ENCODE assay signal across 9 cellular contexts in genomic region chr11:77140231-77140959, GRCh38. TPM values are rescaled to one million over a fixed set of nuclear protein-coding genes. Genes with fewer than 3 reads are reported as not detected.
DNase-seq lines count a peak whose midpoint lies in the region; ATAC-seq, FAIRE-seq and TF ChIP-seq lines count a peak whose summit lies in the region.
"Had no signal": no experiment of that assay in that cellular context is flagged by ENCODE, and none has a peak within 500 bp of the region (broad histone marks: within the 10 kb centered on the region; RNA-seq: fewer than 3 reads in every experiment).

No MANE protein-coding gene starts in this region.

- no peaks in the 10 kb centered on the region for H3K36me3 Mint-ChIP-seq in mesothelial cell of epicardium

- H3K36me3 ChIP-seq in K562 (ENCODE audit: control insufficient read depth, insufficient read depth, low read length) (no peaks in the 10 kb centered on the region), iPS-15b (ENCODE audit: control insufficient read depth, insufficient read depth, low read length) (no peaks in the 10 kb centered on the region), small intestine (ENCODE audit: control insufficient read depth in 2 of 2, insufficient read depth in 2 of 2, low read length in 2 of 2) (no peaks in the 10 kb centered on the region)

- no peak overlapping the region for H3K4me2 ChIP-seq in K562 (ENCODE audit: insufficient read depth, low read length)

- no peak for FAIRE-seq in K562 (lab: Jason Lieb, UNC)
- FAIRE-seq in small intestine (lab: Jason Lieb, UNC), result no peak

- peaks cover 13 to 51% of the 10 kb centered on the region in 2 experiments; a peak in 3 of 5 replicates for H3K27me3 ChIP-seq in K562 (ENCODE audit: control insufficient read depth in 2 of 2, insufficient read depth in 2 of 2, low read length in 2 of 2)
- H3K27me3 ChIP-seq in iPS-15b (ENCODE audit: control insufficient read depth, insufficient read depth, low read length), result no peaks in the 10 kb centered on the region
- peaks cover 0 to 5% of the 10 kb centered on the region in 2 donors for H3K27me3 ChIP-seq in small intestine (ENCODE audit: control insufficient read depth in 2 of 2, insufficient read depth in 2 of 2, low read length in 2 of 2)

- H2AFZ ChIP-seq in K562 (ENCODE audit: low read depth, low read length), result peak overlapping the region; percentile 12; the same call in 1 of the 2 replicates

- H3K4me3 ChIP-seq in K562 (no peak overlapping the region), iPS-15b (ENCODE audit: low read depth, low read length) (peak overlapping the region; percentile 6), small intestine (ENCODE audit: low read depth in 1 of 2, low read length in 2 of 2) (no peak overlapping the region)

- 21% methylated on average over 8 of the region's 8 CpGs for WGBS in K562 (ENCODE audit: insufficient coverage, low coverage, missing lambda C conversion rate)
- WGBS in small intestine, 3 donors, result 61 to 79% (median 74%) methylated on average over 8 of the region's 8 CpGs

- no peak overlapping the region for H3K27ac Mint-ChIP-seq in mesothelial cell of epicardium

- TF ChIP-seq RAD21 in K562 (CRISPR knock-in tag; conservative IDR thresholded peaks at IDR 0.05 in 1 of 2, IDR thresholded peaks at IDR 0.05 in 1 of 2), result no peak

- DNase-seq in HT1080 (ENCODE audit: low read depth), result peak; percentile 27
- no peak for DNase-seq in K562 (ENCODE audit: extremely low read depth in 1 of 4, low spot score in 3 of 4)
- peak; percentile 23 for DNase-seq in stromal cell of bone marrow (ENCODE audit: low read depth)
- DNase-seq in small intestine, result no peak
- DNase-seq in mesothelial cell of epicardium (ENCODE audit: low spot score in 2 of 2, unreplicated experiment in 2 of 2), result no peak
- no peak for DNase-seq in activated CD4-positive, alpha-beta T cell treated with anti-CD3 and anti-CD28 coated beads for 1 hour
- DNase-seq: anterior cingulate cortex, glutamatergic neuron had no signal

- intact Hi-C loops in K562 (cut with micrococcal nuclease), result no loop called here

- no peak for TF ChIP-seq POLR2A in K562 (conservative IDR thresholded peaks at IDR 0.05)

- no peaks in the 10 kb centered on the region for H3K9me3 ChIP-seq in K562 (replicated peaks; ENCODE audit: control insufficient read depth, insufficient read depth, low read depth, low read length)
- H3K9me3 ChIP-seq in iPS-15b (ENCODE audit: control insufficient read depth, insufficient read depth, low read length), result no peaks in the 10 kb centered on the region
- no peaks in the 10 kb centered on the region for H3K9me3 ChIP-seq in small intestine (ENCODE audit: control insufficient read depth, low read depth)

- peaks cover 0 to 7% of the 10 kb centered on the region in 2 experiments; a peak in 2 of 5 replicates for H3K4me1 ChIP-seq in K562 (replicated peaks in 1 of 2; ENCODE audit: control insufficient read depth in 2 of 2, insufficient read depth in 2 of 2, low read length in 2 of 2)
- H3K4me1 ChIP-seq in iPS-15b (ENCODE audit: control insufficient read depth, insufficient read depth, low read length), result peaks cover 5% of the 10 kb centered on the region
- H3K4me1 ChIP-seq in small intestine (ENCODE audit: control insufficient read depth in 2 of 2, insufficient read depth in 1 of 2, low read depth in 1 of 2, low read length in 1 of 2), result peaks cover 2 to 13% of the 10 kb centered on the region in 2 donors

- no peak for TF ChIP-seq CTCF in K562 (IDR thresholded peaks at IDR 0.05 in 2 of 3, conservative IDR thresholded peaks at IDR 0.05 in 1 of 3; ENCODE audit: insufficient read depth in 2 of 3, low read depth in 1 of 3, low read length in 3 of 3)
- no peak for TF ChIP-seq CTCF in mesothelial cell of epicardium (IDR thresholded peaks at IDR 0.05; ENCODE audit: unreplicated experiment)

- H3K79me2 ChIP-seq in K562 (ENCODE audit: control insufficient read depth, insufficient read depth, low read length), result no peaks in the 10 kb centered on the region

- H3K27ac ChIP-seq in K562 (ENCODE audit: extremely low read depth, low read depth, low read length), result no peak overlapping the region
- no peak overlapping the region for H3K27ac ChIP-seq in small intestine (ENCODE audit: low read depth in 1 of 2, low read length in 1 of 2)

- no peak overlapping the region for H3K4me3 Mint-ChIP-seq in mesothelial cell of epicardium

- ATAC-seq in K562, result peak; percentile 49

- CTCF ChIA-PET in K562 (lab: Yijun Ruan, JAX; ENCODE audit: low intra/inter-chr PET ratio), result no interaction called here

- POLR2A ChIA-PET in K562 (lab: Yijun Ruan, JAX), result interaction anchor here (0.6 to 1.5 kb wide), 4 partner anchors 8 to 33 kb away, joined by 3 to 5 read pairs (median 4); no protein-coding TSS in a partner anchor

- 0 out of 2 replicates have a peak, but pooled peaks cover 4% of the 10 kb centered on the region for H4K20me1 ChIP-seq in K562 (replicated peaks; ENCODE audit: control insufficient read depth, insufficient read depth, low read length)

- no peak for TF ChIP-seq EP300 in K562 (IDR thresholded peaks at IDR 0.05; ENCODE audit: low read length)

- no peaks in the 10 kb centered on the region for H3K9me3 Mint-ChIP-seq in mesothelial cell of epicardium

- BruUV-seq in K562 (replicated peaks; lab: Mats Ljungman, UMichigan), result no TSS peak

- in situ Hi-C loops in K562 (cut with MboI), result no loop called here

- peaks cover 2% of the 10 kb centered on the region for H3K4me1 Mint-ChIP-seq in mesothelial cell of epicardium

- no peaks in the 10 kb centered on the region for H3K27me3 Mint-ChIP-seq in mesothelial cell of epicardium (ENCODE audit: low read depth)

- H3K9ac ChIP-seq in K562 (ENCODE audit: insufficient read depth in 1 of 2, low read depth in 2 of 2, low read length in 2 of 2), result no peak overlapping the region
- no peak overlapping the region for H3K9ac ChIP-seq in iPS-15b (ENCODE audit: low read depth, low read length)

- no peaks in the 10 kb centered on the region for H3K9me1 ChIP-seq in K562 (ENCODE audit: control insufficient read depth, insufficient read depth, low read length)

TF ChIP-seq in K562, 482 proteins besides CTCF, POLR2A, EP300 and RAD21 (continues in another document):
- no peak for TF ChIP-seq MCM2 (IDR thresholded peaks at IDR 0.05; ENCODE audit: low read depth)
- TF ChIP-seq ESRRA (IDR thresholded peaks at IDR 0.05; ENCODE audit: borderline replicate concordance, low read depth), result 0 out of 2 replicates have a peak, but pooled peaks have one; percentile 20
- TF ChIP-seq ZSCAN29 (IDR thresholded peaks at IDR 0.05), result no peak
- 0 out of 2 replicates have a peak, but pooled peaks have one; percentile 22 for TF ChIP-seq ETV1 (tag; conservative IDR thresholded peaks at IDR 0.05; ENCODE audit: low read depth)
- TF ChIP-seq BHLHE40 (IDR thresholded peaks at IDR 0.05; ENCODE audit: low read length), result peak; percentile 79

RNA-seq across cellular contexts. Expression of gene MYO7A, which starts 12.3 kb away (rescaled TPM):
- total RNA-seq in HT1080 (2014; rRNA removed; shearing (Covaris generic)), result 0.37 and 0.51 TPM in 2 replicates
- polyA plus RNA-seq in HT1080 (2015; cell fraction: cytosol; rRNA removed), result 0.33 and 0.43 TPM in 2 replicates
- 1.3 and 1.9 TPM in 2 replicates for polyA plus RNA-seq in HT1080 (2015; cell fraction: nucleus; rRNA removed)
- 1.1 and 2.5 TPM in 2 replicates for total RNA-seq in K562 (2011; cell fraction: chromatin; rRNA removed; ENCODE audit: low replicate concordance)
- 0.79 and 1.0 TPM in 2 replicates for total RNA-seq in K562 (2011; cell fraction: nucleolus; rRNA removed)
- total RNA-seq in K562 (2011; cell fraction: nucleoplasm; rRNA removed), result 0.53 and 0.73 TPM in 2 replicates
- total RNA-seq in K562 (2014; rRNA removed) (0.04 and 0.09 TPM in 2 replicates), K562 (2014; rRNA removed; fragmentation: Illumina TruSeq; extraction: Trizol) (0.04 TPM in 1 of 2 replicates, not detected in the other), K562 (2015; rRNA removed; fragmentation: Illumina TruSeq; extraction: Trizol) (0.07 TPM in 1 of 2 replicates, not detected in the other), K562 (2021) (0.07 and 0.11 TPM in 2 replicates), mesothelial cell of epicardium (1.8 to 2.4 TPM (median 2.2 TPM) in 3 replicates)
- polyA plus RNA-seq in K562 (2011; rRNA removed) (0.10 and 0.14 TPM in 2 replicates), K562 (2014; fragmentation: Illumina TruSeq; extraction: Trizol) (0.03 and 0.06 TPM in 2 replicates), K562 (2014; fragmentation: Nextera tagmentation; extraction: Ambion mirVana) (under 1 TPM in 1 of 2 experiments, not detected in 1; 0.01 TPM), K562 (2014; rRNA removed) (0.11 TPM in 1 of 2 replicates, not detected in the other), small intestine (1 to 10 TPM; 1.4 to 2.8 (median 1.6) TPM)
- polyA plus RNA-seq in K562 (2011; cell fraction: cytosol; rRNA removed), result 0.13 and 0.19 TPM in 2 replicates
- 1.0 and 1.3 TPM in 2 replicates for polyA plus RNA-seq in K562 (2011; cell fraction: nucleus; rRNA removed)
- polyA plus RNA-seq in K562 (2012), result 0.04 and 0.35 TPM in 2 replicates
- 0.11 and 0.21 TPM in 2 replicates for polyA minus RNA-seq in K562 (2011; rRNA and poly(A)+ RNA removed)
- polyA minus RNA-seq in K562 (2011; cell fraction: cytosol; rRNA and poly(A)+ RNA removed), result not detected in 2 replicates
- 0.22 and 0.40 TPM in 2 replicates for polyA minus RNA-seq in K562 (2011; cell fraction: nucleus; rRNA and poly(A)+ RNA removed)

RNA-seq across cellular contexts. Expression of gene OMP, which starts 37.8 kb away (rescaled TPM):
- 0.58 TPM in 1 of 2 replicates, not detected in the other for total RNA-seq in HT1080 (2014; rRNA removed; shearing (Covaris generic))
- 0.44 TPM in 1 of 2 replicates, not detected in the other for polyA plus RNA-seq in HT1080 (2015; cell fraction: cytosol; rRNA removed)
- polyA plus RNA-seq in HT1080 (2015; cell fraction: nucleus; rRNA removed), result 0.64 TPM in 1 of 2 replicates, not detected in the other
- 2.0 and 3.9 TPM in 2 replicates for total RNA-seq in K562 (2011; cell fraction: chromatin; rRNA removed; ENCODE audit: low replicate concordance)
- total RNA-seq in K562 (2011; cell fraction: nucleolus; rRNA removed), result 2.4 and 4.2 TPM in 2 replicates
- 1.1 and 1.8 TPM in 2 replicates for total RNA-seq in K562 (2011; cell fraction: nucleoplasm; rRNA removed)
- not detected in 2 replicates for total RNA-seq in K562 (2014; rRNA removed)
- not detected in 2 replicates for total RNA-seq in K562 (2014; rRNA removed; fragmentation: Illumina TruSeq; extraction: Trizol)
- not detected in 2 replicates for total RNA-seq in K562 (2015; rRNA removed; fragmentation: Illumina TruSeq; extraction: Trizol)
- total RNA-seq in K562 (2021), result not detected in 2 replicates
- not detected in 2 replicates for polyA plus RNA-seq in K562 (2011; rRNA removed)
- not detected in 2 replicates for polyA plus RNA-seq in K562 (2011; cell fraction: cytosol; rRNA removed)
- 0.74 and 0.86 TPM in 2 replicates for polyA plus RNA-seq in K562 (2011; cell fraction: nucleus; rRNA removed)
- 0.33 TPM in 1 of 2 replicates, not detected in the other for polyA plus RNA-seq in K562 (2012)
- not detected in 2 replicates for polyA plus RNA-seq in K562 (2014; fragmentation: Illumina TruSeq; extraction: Trizol)
- polyA plus RNA-seq in K562 (2014; fragmentation: Nextera tagmentation; extraction: Ambion mirVana), result not detected
- not detected in 2 replicates for polyA plus RNA-seq in K562 (2014; rRNA removed)
- not detected in 2 replicates for polyA minus RNA-seq in K562 (2011; rRNA and poly(A)+ RNA removed)
- not detected in 2 replicates for polyA minus RNA-seq in K562 (2011; cell fraction: cytosol; rRNA and poly(A)+ RNA removed)
- polyA minus RNA-seq in K562 (2011; cell fraction: nucleus; rRNA and poly(A)+ RNA removed), result 1.4 TPM in 1 of 2 replicates, not detected in the other
- polyA plus RNA-seq in small intestine, result 1 to 10 TPM in 2 of 3 donors, not detected in 1; 1.5 to 2.7 TPM
- total RNA-seq in mesothelial cell of epicardium, result 0.80 to 1.5 TPM (median 1.4 TPM) in 3 replicates

Comparison
In these comparisons a context has a peak if more than half of its experiments do, and no peak if none do; other contexts are left out.
1. DNase-seq: peak in HT1080 (single experiment) and stromal cell of bone marrow (single experiment); none in K562 (0 of 4), small intestine (single experiment), mesothelial cell of epicardium (0 of 2) and activated CD4-positive, alpha-beta T cell treated with anti-CD3 and anti-CD28 coated beads for 1 hour (single experiment).